26 cellular contexts compared by ENCODE assay signal in the genomic region with DNA sequence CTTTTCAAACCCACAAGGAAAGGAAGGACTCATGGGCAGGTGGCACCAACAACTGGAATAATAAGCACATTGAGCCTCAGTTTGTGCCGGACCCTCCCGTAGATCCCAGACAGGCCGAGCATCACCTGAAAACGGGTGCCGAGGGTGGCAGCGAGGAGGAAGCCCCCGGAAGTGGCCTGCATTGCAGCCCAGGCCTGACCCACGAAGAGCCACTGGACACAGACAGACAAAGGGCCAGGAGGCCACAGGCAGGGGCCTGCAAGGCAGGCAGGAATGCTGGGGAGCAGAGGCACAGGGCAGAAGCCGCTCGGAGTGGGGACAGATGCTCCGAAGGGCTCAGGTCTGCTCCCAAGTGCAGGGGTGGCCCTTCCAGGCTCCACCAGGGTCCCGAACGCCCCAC. TPM values are rescaled to one million over a fixed set of nuclear protein-coding genes. Genes with fewer than 3 reads are reported as not detected.
DNase-seq lines count a peak whose midpoint lies in the region; ATAC-seq and TF ChIP-seq lines count a peak whose summit lies in the region.
"Had no signal": no experiment of that assay in that cellular context is flagged by ENCODE, and none has a peak within 500 bp of the region (broad histone marks: within the 10 kb centered on the region; RNA-seq: fewer than 3 reads in every experiment).

No MANE protein-coding gene starts in this region.

- TF ChIP-seq CTCF in heart right ventricle (IDR thresholded peaks at IDR 0.05) (no peak), lung (IDR thresholded peaks at IDR 0.05; ENCODE audit: control extremely low read depth, extremely low read depth) (no peak)

- no peaks in the 10 kb centered on the region for H3K27me3 ChIP-seq in heart right ventricle
- no peaks in the 10 kb centered on the region for H3K27me3 ChIP-seq in lung (ENCODE audit: control insufficient read depth, insufficient read depth)
- H3K27me3 ChIP-seq: SJSA1 had no signal

- intact Hi-C loops in cardiac septum (cut with DNase I) (no loop called here), heart right ventricle (cut with DNase I) (loop anchor here in 3 of 10 donors (10.0 kb wide), 1 partner anchor 216 kb away; no protein-coding TSS in a partner anchor)

- DNase-seq in cardiac septum (ENCODE audit: low spot score) = peak; percentile 69
- DNase-seq in heart right ventricle = no peak
- peak in 1 of 2 donors; percentile 10 for DNase-seq in central memory CD8-positive, alpha-beta T cell (ENCODE audit: low spot score in 2 of 2)
- peak; percentile 26 for DNase-seq in lung (ENCODE audit: low spot score)
- DNase-seq in stimulated activated CD8-positive, alpha-beta memory T cell treated with anti-CD3 and anti-CD28 coated beads, Interleukin-4, amount 100 ng/mL, for 48 hours = peak; percentile 11
- DNase-seq in ecto neural progenitor cell (ENCODE audit: low spot score) = no peak
- DNase-seq: CD8-positive, alpha-beta memory T cell; DMS79 treated with DMSO at 0.1 percent for 48 hours; GF-D8; Karpas-422; MV-4-11; NCI-H1105; NCI-H1436 treated with DMSO at 0.1 percent for 48 hours; NCI-H187 treated with DMSO at 0.1 percent for 48 hours; NCI-H2107; NCI-H446; NCI-H82; NK-92 treated with Interleukin-12 subunit alpha and Interleukin-12 subunit beta, amount 100 ng/mL, for 24 hours; PC-3 had no signal

- H3K4me3 Mint-ChIP-seq in central memory CD8-positive, alpha-beta T cell = no peak overlapping the region
- H3K4me3 Mint-ChIP-seq: B cell; CD8-positive, alpha-beta memory T cell; H9 had no signal

- ATAC-seq in heart right ventricle = no peak
- ATAC-seq in central memory CD8-positive, alpha-beta T cell (replicated peaks; ENCODE audit: extremely low read depth, poor library complexity, severe bottlenecking) = no peak
- no peak for ATAC-seq in lung (ENCODE audit: insufficient read depth, low FRiP score)
- ATAC-seq in GM21526 (IDR thresholded peaks at IDR 0.05; ENCODE audit: low FRiP score, unreplicated experiment) = no peak
- ATAC-seq in SK-N-SH treated with all-trans-retinoic acid at 6 μM for 48 hours = no peak
- ATAC-seq: HepG2, PC-3 had no signal

- peaks cover 13% of the 10 kb centered on the region for H3K4me1 Mint-ChIP-seq in central memory CD8-positive, alpha-beta T cell
- H3K4me1 Mint-ChIP-seq: B cell had no signal

- H3K36me3 Mint-ChIP-seq in central memory CD8-positive, alpha-beta T cell (ENCODE audit: insufficient read depth) = peaks cover 11% of the 10 kb centered on the region

- H3K27ac ChIP-seq in heart right ventricle (no peak overlapping the region), lung (ENCODE audit: low read depth in 1 of 2, low read length in 1 of 2) (no peak overlapping the region)
- H3K27ac ChIP-seq: C4-2B, SJSA1 had no signal

- H3K27ac Mint-ChIP-seq in central memory CD8-positive, alpha-beta T cell (ENCODE audit: low read depth) = peak overlapping the region; percentile 83
- H3K27ac Mint-ChIP-seq: B cell; CD8-positive, alpha-beta memory T cell; H9 had no signal

- no peaks in the 10 kb centered on the region for H3K9me3 Mint-ChIP-seq in central memory CD8-positive, alpha-beta T cell
- H3K9me3 Mint-ChIP-seq: CD8-positive, alpha-beta memory T cell; H9 had no signal

- WGBS in heart right ventricle, 2 donors = 89 to 94% methylated on average over 13 of the region's 13 CpGs
- 95 to 97% methylated on average over 13 of the region's 13 CpGs for WGBS in lung, 2 donors

- H3K36me3 ChIP-seq in heart right ventricle = peaks cover 0 to 89% (median 9%) of the 10 kb centered on the region in 9 donors
- H3K36me3 ChIP-seq in lung (ENCODE audit: control insufficient read depth in 2 of 2, insufficient read depth in 2 of 2, low read length in 2 of 2) = peaks cover 6 to 67% of the 10 kb centered on the region in 2 donors

- H3K9me3 ChIP-seq in heart right ventricle (no peaks in the 10 kb centered on the region), lung (ENCODE audit: control insufficient read depth in 2 of 2, insufficient read depth in 1 of 2, low read length in 1 of 2) (no peaks in the 10 kb centered on the region)
- H3K9me3 ChIP-seq: SJSA1 had no signal

- no peaks in the 10 kb centered on the region for H3K27me3 Mint-ChIP-seq in central memory CD8-positive, alpha-beta T cell
- H3K27me3 Mint-ChIP-seq: B cell; CD8-positive, alpha-beta memory T cell had no signal

- H3K4me1 ChIP-seq in heart right ventricle (no peaks in the 10 kb centered on the region), lung (ENCODE audit: control insufficient read depth in 2 of 2, insufficient read depth in 2 of 2, low read length in 2 of 2) (no peaks in the 10 kb centered on the region)

- H3K4me3 ChIP-seq in heart right ventricle (no peak overlapping the region), lung (no peak overlapping the region)
- H3K4me3 ChIP-seq: SJSA1 had no signal

TF ChIP-seq in SK-N-SH treated with all-trans-retinoic acid at 6 μM for 48 hours, 23 proteins besides CTCF, POLR2A, EP300 and RAD21:
- TF ChIP-seq ZNF8 (CRISPR knock-in tag; IDR thresholded peaks at IDR 0.05) (no peak), RARB (CRISPR knock-in tag; IDR thresholded peaks at IDR 0.05) (no peak), TCF4 (CRISPR knock-in tag; IDR thresholded peaks at IDR 0.05; ENCODE audit: borderline replicate concordance) (no peak), ZFP3 (CRISPR knock-in tag; IDR thresholded peaks at IDR 0.05) (no peak), GLIS3 (CRISPR knock-in tag; IDR thresholded peaks at IDR 0.05) (no peak)
- TF ChIP-seq, protein P1, sequence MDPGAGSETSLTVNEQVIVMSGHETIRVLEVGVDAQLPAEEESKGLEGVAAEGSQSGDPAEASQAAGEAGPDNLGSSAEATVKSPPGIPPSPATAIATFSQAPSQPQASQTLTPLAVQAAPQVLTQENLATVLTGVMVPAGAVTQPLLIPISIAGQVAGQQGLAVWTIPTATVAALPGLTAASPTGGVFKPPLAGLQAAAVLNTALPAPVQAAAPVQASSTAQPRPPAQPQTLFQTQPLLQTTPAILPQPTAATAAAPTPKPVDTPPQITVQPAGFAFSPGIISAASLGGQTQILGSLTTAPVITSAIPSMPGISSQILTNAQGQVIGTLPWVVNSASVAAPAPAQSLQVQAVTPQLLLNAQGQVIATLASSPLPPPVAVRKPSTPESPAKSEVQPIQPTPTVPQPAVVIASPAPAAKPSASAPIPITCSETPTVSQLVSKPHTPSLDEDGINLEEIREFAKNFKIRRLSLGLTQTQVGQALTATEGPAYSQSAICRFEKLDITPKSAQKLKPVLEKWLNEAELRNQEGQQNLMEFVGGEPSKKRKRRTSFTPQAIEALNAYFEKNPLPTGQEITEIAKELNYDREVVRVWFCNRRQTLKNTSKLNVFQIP (CRISPR knock-in tag; IDR thresholded peaks at IDR 0.05; ENCODE audit: borderline replicate concordance, low read depth) = no peak
- TF ChIP-seq, protein P2, sequence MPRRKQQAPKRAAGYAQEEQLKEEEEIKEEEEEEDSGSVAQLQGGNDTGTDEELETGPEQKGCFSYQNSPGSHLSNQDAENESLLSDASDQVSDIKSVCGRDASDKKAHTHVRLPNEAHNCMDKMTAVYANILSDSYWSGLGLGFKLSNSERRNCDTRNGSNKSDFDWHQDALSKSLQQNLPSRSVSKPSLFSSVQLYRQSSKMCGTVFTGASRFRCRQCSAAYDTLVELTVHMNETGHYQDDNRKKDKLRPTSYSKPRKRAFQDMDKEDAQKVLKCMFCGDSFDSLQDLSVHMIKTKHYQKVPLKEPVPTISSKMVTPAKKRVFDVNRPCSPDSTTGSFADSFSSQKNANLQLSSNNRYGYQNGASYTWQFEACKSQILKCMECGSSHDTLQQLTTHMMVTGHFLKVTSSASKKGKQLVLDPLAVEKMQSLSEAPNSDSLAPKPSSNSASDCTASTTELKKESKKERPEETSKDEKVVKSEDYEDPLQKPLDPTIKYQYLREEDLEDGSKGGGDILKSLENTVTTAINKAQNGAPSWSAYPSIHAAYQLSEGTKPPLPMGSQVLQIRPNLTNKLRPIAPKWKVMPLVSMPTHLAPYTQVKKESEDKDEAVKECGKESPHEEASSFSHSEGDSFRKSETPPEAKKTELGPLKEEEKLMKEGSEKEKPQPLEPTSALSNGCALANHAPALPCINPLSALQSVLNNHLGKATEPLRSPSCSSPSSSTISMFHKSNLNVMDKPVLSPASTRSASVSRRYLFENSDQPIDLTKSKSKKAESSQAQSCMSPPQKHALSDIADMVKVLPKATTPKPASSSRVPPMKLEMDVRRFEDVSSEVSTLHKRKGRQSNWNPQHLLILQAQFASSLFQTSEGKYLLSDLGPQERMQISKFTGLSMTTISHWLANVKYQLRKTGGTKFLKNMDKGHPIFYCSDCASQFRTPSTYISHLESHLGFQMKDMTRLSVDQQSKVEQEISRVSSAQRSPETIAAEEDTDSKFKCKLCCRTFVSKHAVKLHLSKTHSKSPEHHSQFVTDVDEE (CRISPR knock-in tag; IDR thresholded peaks at IDR 0.05) = no peak
TF ChIP-seq in SK-N-SH treated with all-trans-retinoic acid at 6 μM for 48 hours: peak in this region for 0.

RNA-seq across cellular contexts. Expression of gene MTERF4, which starts 31.7 kb away (rescaled TPM):
- total RNA-seq in cardiac septum (21.0 TPM), heart right ventricle (10 to 100 TPM; 18.9 to 27.1 (median 23.2) TPM), lung (10 to 100 TPM; 24.7 to 50.1 TPM)
- polyA plus RNA-seq in heart right ventricle (10 to 100 TPM; 18.5 to 22.9 TPM), lung (10 to 100 TPM; 23.5 to 30.3 TPM)

Comparison
In these comparisons a context has a peak if more than half of its experiments do, and no peak if none do; other contexts are left out.
1. DNase-seq: peak in cardiac septum (single experiment), lung (single experiment) and stimulated activated CD8-positive, alpha-beta memory T cell treated with anti-CD3 and anti-CD28 coated beads, Interleukin-4, amount 100 ng/mL, for 48 hours (single experiment); none in heart right ventricle (0 of 2) and ecto neural progenitor cell (single experiment).